In genomic region chr2:128784626-128785306, GRCh38 we compare ENCODE assay signal across 16 cellular contexts.
"Had no signal": no experiment of that assay in that cellular context is flagged by ENCODE, and none has a peak within 500 bp of the region (broad histone marks: within the 10 kb centered on the region; RNA-seq: fewer than 3 reads in every experiment).

No MANE protein-coding gene starts in this region.

- H3K4me3 Mint-ChIP-seq: activated CD8-positive, alpha-beta T cell treated with anti-CD3 and anti-CD28 coated beads, Interleukin-2, amount 10 ng/mL, durations not matched to agents 7 days and 5 days; activated naive CD8-positive, alpha-beta T cell treated with anti-CD3 and anti-CD28 coated beads for 36 hours; memory B cell; neural progenitor cell had no signal

- H3K36me3 ChIP-seq: brain microvascular endothelial cell, neural progenitor cell, thyroid gland, uterus had no signal

- H2AFZ ChIP-seq: neural progenitor cell, parathyroid adenoma had no signal

- H3K4me3 ChIP-seq: neural progenitor cell, thyroid gland, uterus had no signal

- H3K9me3 ChIP-seq: thyroid gland, uterus had no signal

- H3K27ac ChIP-seq: brain microvascular endothelial cell, neural progenitor cell, parathyroid adenoma, thyroid gland, uterus had no signal

- H3K27me3 ChIP-seq: brain microvascular endothelial cell, neural progenitor cell, thyroid gland, uterus had no signal

- ATAC-seq: activated CD8-positive, alpha-beta T cell treated with anti-CD3 and anti-CD28 coated beads, Interleukin-2, amount 10 ng/mL, durations not matched to agents 7 days and 5 days; esophagus mucosa had no signal

- DNase-seq: activated CD4-positive, alpha-beta T cell treated with anti-CD3 and anti-CD28 coated beads for 1 hour; activated CD8-positive, alpha-beta T cell treated with anti-CD3 and anti-CD28 coated beads, Interleukin-2, amount 10 ng/mL, durations not matched to agents 7 days and 5 days; activated gamma-delta T cell treated with Interleukin-2 at 50 U/mL for 16 hours; activated naive CD8-positive, alpha-beta T cell treated with anti-CD3 and anti-CD28 coated beads for 36 hours; brain microvascular endothelial cell; cerebellar nuclear complex; dermis blood vessel endothelial cell; glutamatergic neuron; retina; small intestine; thyroid gland; uterus had no signal

- H3K27ac Mint-ChIP-seq: activated CD8-positive, alpha-beta T cell treated with anti-CD3 and anti-CD28 coated beads, Interleukin-2, amount 10 ng/mL, durations not matched to agents 7 days and 5 days; activated naive CD8-positive, alpha-beta T cell treated with anti-CD3 and anti-CD28 coated beads for 36 hours; memory B cell; neural progenitor cell had no signal

- H3K9ac ChIP-seq: neural progenitor cell, parathyroid adenoma had no signal

- H3K36me3 Mint-ChIP-seq: activated naive CD8-positive, alpha-beta T cell treated with anti-CD3 and anti-CD28 coated beads for 36 hours; memory B cell; neural progenitor cell had no signal

- H3K4me1 ChIP-seq: parathyroid adenoma, thyroid gland, uterus had no signal

- H3K79me2 ChIP-seq: parathyroid adenoma had no signal

- H3K4me2 ChIP-seq: neural progenitor cell had no signal

- H3K4me1 Mint-ChIP-seq: activated naive CD8-positive, alpha-beta T cell treated with anti-CD3 and anti-CD28 coated beads for 36 hours had no signal

- H3K27me3 Mint-ChIP-seq: activated naive CD8-positive, alpha-beta T cell treated with anti-CD3 and anti-CD28 coated beads for 36 hours had no signal
